8 cellular contexts compared by ENCODE assay signal in the genomic region with DNA sequence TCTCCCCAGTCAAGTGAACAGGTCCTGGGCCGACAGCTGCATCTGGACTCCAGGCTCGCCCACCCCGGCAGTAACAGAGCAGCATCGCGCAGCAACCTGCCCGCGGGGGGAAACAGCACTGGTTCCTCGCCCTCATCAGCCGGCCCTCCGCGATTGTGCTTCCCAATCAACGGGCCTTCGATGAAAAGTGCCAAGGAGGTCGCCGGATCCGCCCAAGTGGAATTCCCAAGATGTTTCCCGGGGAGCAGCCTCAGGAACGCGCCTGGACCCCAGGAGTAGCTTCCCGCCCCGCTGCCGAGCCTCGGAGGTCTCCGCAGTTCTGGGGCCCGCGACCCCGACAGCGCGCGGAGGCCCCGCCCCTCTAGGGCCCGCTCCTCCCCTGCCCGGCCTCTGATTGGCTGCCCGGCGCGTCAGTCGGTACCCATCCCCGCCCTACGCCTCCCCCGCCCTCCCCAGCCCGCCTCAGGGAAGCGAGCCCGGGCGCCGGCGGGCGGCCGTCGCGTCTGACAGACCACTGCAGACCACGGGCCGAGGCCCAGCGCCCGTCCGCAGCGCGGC. TPM values are rescaled to one million over a fixed set of nuclear protein-coding genes. Genes with fewer than 3 reads are reported as not detected.
DNase-seq lines count a peak whose midpoint lies in the region; ATAC-seq and TF ChIP-seq lines count a peak whose summit lies in the region.

A gene (plus strand): TSS at position 460 of the 558 bp plus-strand sequence. CDS start 103 bp downstream, outside the sequence.

- no peaks in the 10 kb centered on the region for H3K36me3 ChIP-seq in CD8-positive, alpha-beta memory T cell (ENCODE audit: insufficient read depth, low read length)
- H3K36me3 ChIP-seq in NT2/D1 (ENCODE audit: insufficient read depth, insufficient read length, low read length): no peaks in the 10 kb centered on the region
- H3K36me3 ChIP-seq in endodermal cell (ENCODE audit: control insufficient read depth, insufficient read depth, low read length): no peaks in the 10 kb centered on the region

- peak within 1 kb of the TSS; percentile 71 for H3K27ac ChIP-seq in CD8-positive, alpha-beta memory T cell (ENCODE audit: low read depth, low read length)
- H3K27ac ChIP-seq in HL-60 (replicated peaks): peak within 1 kb of the TSS; percentile 70
- H3K27ac ChIP-seq in endodermal cell (ENCODE audit: low read depth, low read length): no peak within 1 kb of the TSS

- peaks cover 0 to 9% (median 2%) of the 10 kb centered on the region in 3 donors for H3K36me3 Mint-ChIP-seq in CD8-positive, alpha-beta memory T cell
- H3K36me3 Mint-ChIP-seq in activated CD8-positive, alpha-beta memory T cell treated with anti-CD3 and anti-CD28 coated beads, Interleukin-2, amount 10 ng/mL, durations not matched to agents 7 days and 5 days: peaks cover 17% of the 10 kb centered on the region
- H3K36me3 Mint-ChIP-seq in endodermal cell (ENCODE audit: low read depth): no peaks in the 10 kb centered on the region

- peak within 1 kb of the TSS; percentile 85 to 97 (median 95) for H3K27ac Mint-ChIP-seq in CD8-positive, alpha-beta memory T cell
- H3K27ac Mint-ChIP-seq in activated CD8-positive, alpha-beta memory T cell treated with anti-CD3 and anti-CD28 coated beads, Interleukin-2, amount 10 ng/mL, durations not matched to agents 7 days and 5 days: peak within 1 kb of the TSS; percentile 79
- H3K27ac Mint-ChIP-seq in endodermal cell: no peak within 1 kb of the TSS

- POLR2A ChIA-PET in CD8-positive, alpha-beta memory T cell (lab: Charles Lee): interaction anchor here (0.8 to 4.2 kb wide), 9 partner anchors 12 to 438 kb away, joined by 3 to 48 read pairs (median 4); a partner anchor contains a TSS

- peaks cover 13% of the 10 kb centered on the region for H3K4me1 ChIP-seq in CD8-positive, alpha-beta memory T cell (ENCODE audit: insufficient read depth, low read length)
- H3K4me1 ChIP-seq in NT2/D1 (ENCODE audit: insufficient read depth, insufficient read length): no peaks in the 10 kb centered on the region
- no peaks in the 10 kb centered on the region for H3K4me1 ChIP-seq in endodermal cell (ENCODE audit: control insufficient read depth, insufficient read depth, low read length)

- peak; percentile 92 for ATAC-seq in activated CD8-positive, alpha-beta memory T cell treated with anti-CD3 and anti-CD28 coated beads, Interleukin-2, amount 10 ng/mL, durations not matched to agents 7 days and 5 days

- H3K4me1 Mint-ChIP-seq in CD8-positive, alpha-beta memory T cell: peaks cover 39 to 51% (median 50%) of the 10 kb centered on the region in 3 donors
- peaks cover 26% of the 10 kb centered on the region for H3K4me1 Mint-ChIP-seq in activated CD8-positive, alpha-beta memory T cell treated with anti-CD3 and anti-CD28 coated beads, Interleukin-2, amount 10 ng/mL, durations not matched to agents 7 days and 5 days
- no peaks in the 10 kb centered on the region for H3K4me1 Mint-ChIP-seq in endodermal cell

- no peaks in the 10 kb centered on the region for H3K9me3 Mint-ChIP-seq in CD8-positive, alpha-beta memory T cell
- H3K9me3 Mint-ChIP-seq in activated CD8-positive, alpha-beta memory T cell treated with anti-CD3 and anti-CD28 coated beads, Interleukin-2, amount 10 ng/mL, durations not matched to agents 7 days and 5 days (ENCODE audit: low read depth): no peaks in the 10 kb centered on the region
- H3K9me3 Mint-ChIP-seq in endodermal cell: peaks cover 8% of the 10 kb centered on the region

- H3K9me3 ChIP-seq in CD8-positive, alpha-beta memory T cell (ENCODE audit: low read length): no peaks in the 10 kb centered on the region
- H3K9me3 ChIP-seq in NT2/D1 (ENCODE audit: insufficient read depth, low read length) (peaks cover 19% of the 10 kb centered on the region), endodermal cell (ENCODE audit: control insufficient read depth, low read length) (peaks cover 11% of the 10 kb centered on the region)

- TF ChIP-seq CTCF in GM20000 (IDR thresholded peaks at IDR 0.05; ENCODE audit: extremely low read depth, missing control alignments) (no peak), HL-60 (IDR thresholded peaks at IDR 0.05; ENCODE audit: insufficient read depth, low read length) (no peak), endodermal cell (conservative IDR thresholded peaks at IDR 0.05) (no peak)

- no peaks in the 10 kb centered on the region for H3K27me3 ChIP-seq in CD8-positive, alpha-beta memory T cell (ENCODE audit: insufficient read depth, low read length, poor library complexity, severe bottlenecking)
- H3K27me3 ChIP-seq in HL-60 (ENCODE audit: insufficient read depth, poor library complexity, severe bottlenecking) (no peaks in the 10 kb centered on the region), NT2/D1 (ENCODE audit: insufficient read depth, insufficient read length) (peaks cover 37% of the 10 kb centered on the region), endodermal cell (ENCODE audit: control insufficient read depth, insufficient read depth, low read length, poor library complexity, severe bottlenecking) (peaks cover 38% of the 10 kb centered on the region)

- H3K9ac ChIP-seq in NT2/D1 (ENCODE audit: insufficient read length, low read depth) (peak within 1 kb of the TSS; percentile 85), endodermal cell (ENCODE audit: extremely low read depth, low read length, poor library complexity, severe bottlenecking) (peak within 1 kb of the TSS; percentile 46)

- H3K4me3 ChIP-seq in CD8-positive, alpha-beta memory T cell (ENCODE audit: low read length): peak within 1 kb of the TSS; percentile 60
- peak within 1 kb of the TSS; percentile 83 for H3K4me3 ChIP-seq in HL-60 (replicated peaks; ENCODE audit: insufficient read depth, low read length)
- H3K4me3 ChIP-seq in NT2/D1 (ENCODE audit: insufficient read length, low read depth): peak within 1 kb of the TSS; percentile 61
- peak within 1 kb of the TSS; percentile 82 for H3K4me3 ChIP-seq in endodermal cell (ENCODE audit: low read length)

- 0 to 1% methylated on average over 10 to 57 of the region's 57 CpGs for WGBS in endodermal cell (ENCODE audit: insufficient coverage in 1 of 2, insufficient read length in 1 of 2), 2 experiments

- H3K4me3 Mint-ChIP-seq in CD8-positive, alpha-beta memory T cell: peak within 1 kb of the TSS; percentile 86 to 97 (median 88)
- peak within 1 kb of the TSS; percentile 80 for H3K4me3 Mint-ChIP-seq in activated CD8-positive, alpha-beta memory T cell treated with anti-CD3 and anti-CD28 coated beads, Interleukin-2, amount 10 ng/mL, durations not matched to agents 7 days and 5 days
- peak within 1 kb of the TSS; percentile 62 for H3K4me3 Mint-ChIP-seq in endodermal cell

- CTCF ChIA-PET in CD8-positive, alpha-beta memory T cell (lab: Charles Lee): interaction anchor here (0.7 to 3.2 kb wide), 13 partner anchors 12 to 218 kb away, joined by 3 to 37 read pairs (median 3); no protein-coding TSS in a partner anchor
- CTCF ChIA-PET in activated CD8-positive, alpha-beta memory T cell treated with anti-CD3 and anti-CD28 coated beads, Interleukin-2, amount 10 ng/mL, durations not matched to agents 7 days and 5 days (lab: Charles Lee): interaction anchor here (0.8 to 3.9 kb wide), 12 partner anchors 12 to 227 kb away, joined by 3 to 46 read pairs (median 5); no protein-coding TSS in a partner anchor

- DNase-seq in CD8-positive, alpha-beta memory T cell: peak; percentile 81 to 91 (median 83)
- DNase-seq in GM20000 (ENCODE audit: low spot score) (peak; percentile 98), HL-60 (ENCODE audit: low read depth in 1 of 2, low spot score in 1 of 2) (peak in 1 of 2 experiments; percentile 82), NT2/D1 (ENCODE audit: low read depth, low spot score) (peak; percentile 60), endodermal cell (peak; percentile 97), middle frontal gyrus (ENCODE audit: extremely low spot score, low spot score) (peak; percentile 27)
- DNase-seq in activated CD8-positive, alpha-beta memory T cell treated with anti-CD3 and anti-CD28 coated beads, Interleukin-2, amount 10 ng/mL, durations not matched to agents 7 days and 5 days: peak; percentile 91
- peak; percentile 82 to 84 for DNase-seq in stimulated activated CD8-positive, alpha-beta memory T cell treated with anti-CD3 and anti-CD28 coated beads, Interleukin-2, amount 100 ng/mL, for 48 hours (ENCODE audit: low read depth in 2 of 2)

- H3K27me3 Mint-ChIP-seq in CD8-positive, alpha-beta memory T cell: peaks cover 0 to 9% of the 10 kb centered on the region in 2 donors
- peaks cover 24% of the 10 kb centered on the region for H3K27me3 Mint-ChIP-seq in activated CD8-positive, alpha-beta memory T cell treated with anti-CD3 and anti-CD28 coated beads, Interleukin-2, amount 10 ng/mL, durations not matched to agents 7 days and 5 days
- H3K27me3 Mint-ChIP-seq in endodermal cell (ENCODE audit: insufficient read depth): peaks cover 67% of the 10 kb centered on the region

RNA-seq across cellular contexts. Expression of the gene that starts here (rescaled TPM):
- 10 to 100 TPM; 15.4 to 19.6 TPM for total RNA-seq in CD8-positive, alpha-beta memory T cell
- 24.5 TPM for polyA plus RNA-seq in CD8-positive, alpha-beta memory T cell
- total RNA-seq in activated CD8-positive, alpha-beta memory T cell treated with anti-CD3 and anti-CD28 coated beads, Interleukin-2, amount 10 ng/mL, durations not matched to agents 7 days and 5 days: 10 to 100 TPM; 46.7 to 61.5 TPM
- total RNA-seq in endodermal cell: 1 to 10 TPM; 6.2 to 8.9 TPM
- polyA plus RNA-seq in endodermal cell (2013, experiment 1 of 2): 5.8 TPM
- 5.7 TPM for polyA plus RNA-seq in endodermal cell (2013, experiment 2 of 2)
